ENCODE assay signal across 20 cellular contexts in genomic region chr3:83601704-83602103, GRCh38.
"Had no signal": no experiment of that assay in that cellular context is flagged by ENCODE, and none has a peak within 500 bp of the region (broad histone marks: within the 10 kb centered on the region; RNA-seq: fewer than 3 reads in every experiment).

No MANE protein-coding gene starts in this region.

- H3K27me3 ChIP-seq: colonic mucosa, right atrium auricular region, transverse colon had no signal

- H3K36me3 ChIP-seq: colonic mucosa, lower lobe of right lung, right atrium auricular region, transverse colon had no signal

- H3K4me3 Mint-ChIP-seq: activated CD4-positive, alpha-beta memory T cell treated with anti-CD3 and anti-CD28 coated beads, Interleukin-2, amount 10 ng/mL, durations not matched to agents 7 days and 5 days; nephron; WTC11 had no signal

- H3K27ac ChIP-seq: colonic mucosa, lower lobe of right lung, right atrium auricular region, transverse colon had no signal

- H3K9me3 ChIP-seq: colonic mucosa, lower lobe of right lung, right atrium auricular region, transverse colon had no signal

- H3K4me3 ChIP-seq: colonic mucosa, lower lobe of right lung, right atrium auricular region, transverse colon had no signal

- H3K27ac Mint-ChIP-seq: activated CD4-positive, alpha-beta memory T cell treated with anti-CD3 and anti-CD28 coated beads, Interleukin-2, amount 10 ng/mL, durations not matched to agents 7 days and 5 days; activated naive CD4-positive, alpha-beta T cell treated with anti-CD3 and anti-CD28 coated beads, Interleukin-2, amount 50 U/mL, for 72 hours; nephron; progenitor cell of endocrine pancreas; WTC11 had no signal

- H3K4me1 Mint-ChIP-seq: activated CD4-positive, alpha-beta memory T cell treated with anti-CD3 and anti-CD28 coated beads, Interleukin-2, amount 10 ng/mL, durations not matched to agents 7 days and 5 days; nephron had no signal

- DNase-seq: activated CD4-positive, alpha-beta memory T cell treated with anti-CD3 and anti-CD28 coated beads, Interleukin-2, amount 10 ng/mL, durations not matched to agents 7 days and 5 days; activated CD4-positive, alpha-beta T cell treated with anti-CD3 and anti-CD28 coated beads for 4 hours; activated effector memory CD4-positive, alpha-beta T cell treated with anti-CD3 and anti-CD28 coated beads, Interleukin-2, amount 50 U/mL, for 16 hours; activated T-cell treated with anti-CD3 and anti-CD28 coated beads, Interleukin-2, amount 50 U/mL, for 48 hours; colonic mucosa; left colon; lower lobe of right lung; occipital lobe; small intestine; stimulated activated CD4-positive, alpha-beta T cell treated with anti-CD3 and anti-CD28 coated beads, Interleukin-4, amount 100 ng/mL, for 4 hours; stimulated activated CD8-positive, alpha-beta memory T cell treated with anti-CD3 and anti-CD28 coated beads, Interleukin-4, amount 100 ng/mL, for 48 hours; stimulated activated naive CD8-positive, alpha-beta T cell treated with anti-CD3 and anti-CD28 coated beads, Interleukin-15, Interleukin-2, amounts not matched to agents 100 U/mL and 50 U/mL, for 24 hours; transverse colon had no signal

- FAIRE-seq: islet of Langerhans had no signal

- H3K4me1 ChIP-seq: colonic mucosa, lower lobe of right lung, right atrium auricular region, transverse colon had no signal

- ATAC-seq: activated naive CD4-positive, alpha-beta T cell treated with anti-CD3 and anti-CD28 coated beads, Interleukin-2, amount 50 U/mL, for 72 hours; esophagus mucosa; left colon; lower lobe of right lung; stimulated activated naive CD8-positive, alpha-beta T cell treated with anti-CD3 and anti-CD28 coated beads, Interleukin-15, Interleukin-2, amounts not matched to agents 100 U/mL and 50 U/mL, for 24 hours; WTC11 had no signal
